Comparison of ENCODE assay signal across 24 cellular contexts in the genomic region with DNA sequence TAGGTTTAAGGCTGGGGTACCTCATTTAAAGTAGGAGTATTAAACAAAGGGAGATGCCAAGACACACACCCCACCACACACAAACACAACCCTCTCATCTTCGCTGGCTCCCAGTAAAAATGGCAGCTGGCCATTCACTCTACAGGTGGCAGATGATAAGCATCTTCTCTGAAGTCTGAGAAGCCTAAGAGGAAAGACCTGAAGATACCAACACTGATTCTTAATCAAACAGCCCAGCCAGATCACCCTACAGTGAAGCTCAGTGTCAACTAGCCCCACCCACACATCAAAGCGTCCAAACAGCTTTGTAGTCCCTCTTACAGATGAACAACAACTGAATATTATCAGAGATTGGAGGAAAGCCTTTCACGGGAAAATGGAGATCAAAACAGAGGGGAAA.
"Had no signal": no experiment of that assay in that cellular context is flagged by ENCODE, and none has a peak within 500 bp of the region (broad histone marks: within the 10 kb centered on the region; RNA-seq: fewer than 3 reads in every experiment).

No MANE protein-coding gene starts in this region.

- H3K79me2 ChIP-seq: parathyroid adenoma had no signal

- H3K4me2 ChIP-seq: neural progenitor cell had no signal

- ATAC-seq: psoas muscle; right cardiac atrium; right lobe of liver; stimulated activated effector memory CD8-positive, alpha-beta T cell treated with anti-CD3 and anti-CD28 coated beads, Interleukin-12 subunit alpha, Interleukin-12 subunit beta, amount 100 ng/mL, for 72 hours; stimulated activated naive B cell treated with anti-CD40 and anti-IgM and Interleukin-4, amounts not matched to agents 10 μg/mL and 1 μg/mL and 100 μg/mL, for 72 hours had no signal

- H3K27me3 ChIP-seq: neural progenitor cell, ovary, right lobe of liver, sigmoid colon, thyroid gland, tibial nerve, upper lobe of left lung, vagina had no signal

- H3K4me1 ChIP-seq: neural progenitor cell, parathyroid adenoma, psoas muscle, right lobe of liver, stomach, thyroid gland, tibial nerve, upper lobe of left lung had no signal

- H3K9ac ChIP-seq: neural progenitor cell, parathyroid adenoma had no signal

- H3K36me3 ChIP-seq: neural progenitor cell, ovary, right lobe of liver, sigmoid colon, stomach, thoracic aorta, thyroid gland, tibial nerve, upper lobe of left lung, vagina had no signal

- H3K27ac ChIP-seq: neural progenitor cell, ovary, parathyroid adenoma, psoas muscle, right lobe of liver, sigmoid colon, stomach, thoracic aorta, thyroid gland, tibial nerve, upper lobe of left lung, vagina had no signal

- H3K9me3 ChIP-seq: ovary, psoas muscle, right lobe of liver, sigmoid colon, stomach, thoracic aorta, thyroid gland, tibial nerve, upper lobe of left lung, vagina had no signal

- DNase-seq: occipital lobe; ovary; posterior cingulate gyrus; psoas muscle; right cardiac atrium; right lobe of liver; sigmoid colon; small intestine; stimulated activated CD4-positive, alpha-beta T cell treated with anti-CD3 and anti-CD28 coated beads, Interleukin-15, amount 100 ng/mL, for 24 hours; stimulated activated CD4-positive, alpha-beta T cell treated with anti-CD3 and anti-CD28 coated beads, Interleukin-2, amount 100 ng/mL, for 24 hours; stimulated activated CD4-positive, alpha-beta T cell treated with anti-CD3 and anti-CD28 coated beads, Interleukin-2, amount 100 ng/mL, for 48 hours; stimulated activated CD4-positive, alpha-beta T cell treated with anti-CD3 and anti-CD28 coated beads, Interleukin-4, amount 100 ng/mL, for 24 hours; stimulated activated naive B cell treated with anti-CD40 and anti-IgM and Interleukin-4, amounts not matched to agents 10 μg/mL and 1 μg/mL and 100 μg/mL, for 72 hours; stimulated activated naive CD4-positive, alpha-beta T cell treated with Interleukin-2 at 50 U/mL for 16 hours; stomach; thyroid gland; trophoblast cell; upper lobe of left lung had no signal

- H2AFZ ChIP-seq: neural progenitor cell, parathyroid adenoma had no signal

- H3K4me3 ChIP-seq: neural progenitor cell, ovary, psoas muscle, right lobe of liver, sigmoid colon, stomach, thoracic aorta, thyroid gland, tibial nerve, upper lobe of left lung, vagina had no signal
